ENCODE assay signal across 1 cellular context in genomic region chr2:16067444-16068232, GRCh38.
A peak's percentile ranks its signal among the peaks of the same experiment; 100 is the strongest.
TF ChIP-seq lines count a peak whose summit lies in the region.

No MANE protein-coding gene starts in this region.

TF ChIP-seq in HepG2, 621 proteins besides CTCF, POLR2A, EP300 and RAD21 (continued from another document and continues in another):
- TF ChIP-seq, protein P1, sequence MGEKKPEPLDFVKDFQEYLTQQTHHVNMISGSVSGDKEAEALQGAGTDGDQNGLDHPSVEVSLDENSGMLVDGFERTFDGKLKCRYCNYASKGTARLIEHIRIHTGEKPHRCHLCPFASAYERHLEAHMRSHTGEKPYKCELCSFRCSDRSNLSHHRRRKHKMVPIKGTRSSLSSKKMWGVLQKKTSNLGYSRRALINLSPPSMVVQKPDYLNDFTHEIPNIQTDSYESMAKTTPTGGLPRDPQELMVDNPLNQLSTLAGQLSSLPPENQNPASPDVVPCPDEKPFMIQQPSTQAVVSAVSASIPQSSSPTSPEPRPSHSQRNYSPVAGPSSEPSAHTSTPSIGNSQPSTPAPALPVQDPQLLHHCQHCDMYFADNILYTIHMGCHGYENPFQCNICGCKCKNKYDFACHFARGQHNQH (CRISPR knock-in tag; IDR thresholded peaks at IDR 0.05), result no peak; the same call in 1 of the 2 replicates
- TF ChIP-seq, protein P2, sequence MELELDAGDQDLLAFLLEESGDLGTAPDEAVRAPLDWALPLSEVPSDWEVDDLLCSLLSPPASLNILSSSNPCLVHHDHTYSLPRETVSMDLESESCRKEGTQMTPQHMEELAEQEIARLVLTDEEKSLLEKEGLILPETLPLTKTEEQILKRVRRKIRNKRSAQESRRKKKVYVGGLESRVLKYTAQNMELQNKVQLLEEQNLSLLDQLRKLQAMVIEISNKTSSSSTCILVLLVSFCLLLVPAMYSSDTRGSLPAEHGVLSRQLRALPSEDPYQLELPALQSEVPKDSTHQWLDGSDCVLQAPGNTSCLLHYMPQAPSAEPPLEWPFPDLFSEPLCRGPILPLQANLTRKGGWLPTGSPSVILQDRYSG (CRISPR knock-in tag; IDR thresholded peaks at IDR 0.05), result no peak
- TF ChIP-seq, protein P3, sequence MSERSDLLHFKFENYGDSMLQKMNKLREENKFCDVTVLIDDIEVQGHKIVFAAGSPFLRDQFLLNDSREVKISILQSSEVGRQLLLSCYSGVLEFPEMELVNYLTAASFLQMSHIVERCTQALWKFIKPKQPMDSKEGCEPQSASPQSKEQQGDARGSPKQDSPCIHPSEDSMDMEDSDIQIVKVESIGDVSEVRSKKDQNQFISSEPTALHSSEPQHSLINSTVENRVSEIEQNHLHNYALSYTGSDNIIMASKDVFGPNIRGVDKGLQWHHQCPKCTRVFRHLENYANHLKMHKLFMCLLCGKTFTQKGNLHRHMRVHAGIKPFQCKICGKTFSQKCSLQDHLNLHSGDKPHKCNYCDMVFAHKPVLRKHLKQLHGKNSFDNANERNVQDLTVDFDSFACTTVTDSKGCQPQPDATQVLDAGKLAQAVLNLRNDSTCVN (CRISPR knock-in tag; IDR thresholded peaks at IDR 0.05; ENCODE audit: borderline replicate concordance), result no peak
- no peak for TF ChIP-seq ZFYVE20 (CRISPR knock-in tag; IDR thresholded peaks at IDR 0.05; ENCODE audit: borderline replicate concordance, low read depth)
- TF ChIP-seq BHLHE40 (IDR thresholded peaks at IDR 0.05; ENCODE audit: low read length), result no peak
- TF ChIP-seq, protein P4, sequence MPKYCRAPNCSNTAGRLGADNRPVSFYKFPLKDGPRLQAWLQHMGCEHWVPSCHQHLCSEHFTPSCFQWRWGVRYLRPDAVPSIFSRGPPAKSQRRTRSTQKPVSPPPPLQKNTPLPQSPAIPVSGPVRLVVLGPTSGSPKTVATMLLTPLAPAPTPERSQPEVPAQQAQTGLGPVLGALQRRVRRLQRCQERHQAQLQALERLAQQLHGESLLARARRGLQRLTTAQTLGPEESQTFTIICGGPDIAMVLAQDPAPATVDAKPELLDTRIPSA (CRISPR knock-in tag; IDR thresholded peaks at IDR 0.05; ENCODE audit: borderline replicate concordance), result no peak
- TF ChIP-seq CENPBD1 (CRISPR knock-in tag; IDR thresholded peaks at IDR 0.05; ENCODE audit: borderline replicate concordance, low read depth), result no peak
- TF ChIP-seq ZNF446 (CRISPR knock-in tag; IDR thresholded peaks at IDR 0.05), result no peak
- 0 out of 2 replicates have a peak, but pooled peaks have one; percentile 15 for TF ChIP-seq ZNF343 (CRISPR knock-in tag; IDR thresholded peaks at IDR 0.05)
- TF ChIP-seq DPF2 (CRISPR knock-in tag; IDR thresholded peaks at IDR 0.05; ENCODE audit: borderline replicate concordance, low read depth), result no peak
- no peak for TF ChIP-seq THYN1 (CRISPR knock-in tag; IDR thresholded peaks at IDR 0.05; ENCODE audit: borderline replicate concordance, low read depth)
- TF ChIP-seq, protein P5, sequence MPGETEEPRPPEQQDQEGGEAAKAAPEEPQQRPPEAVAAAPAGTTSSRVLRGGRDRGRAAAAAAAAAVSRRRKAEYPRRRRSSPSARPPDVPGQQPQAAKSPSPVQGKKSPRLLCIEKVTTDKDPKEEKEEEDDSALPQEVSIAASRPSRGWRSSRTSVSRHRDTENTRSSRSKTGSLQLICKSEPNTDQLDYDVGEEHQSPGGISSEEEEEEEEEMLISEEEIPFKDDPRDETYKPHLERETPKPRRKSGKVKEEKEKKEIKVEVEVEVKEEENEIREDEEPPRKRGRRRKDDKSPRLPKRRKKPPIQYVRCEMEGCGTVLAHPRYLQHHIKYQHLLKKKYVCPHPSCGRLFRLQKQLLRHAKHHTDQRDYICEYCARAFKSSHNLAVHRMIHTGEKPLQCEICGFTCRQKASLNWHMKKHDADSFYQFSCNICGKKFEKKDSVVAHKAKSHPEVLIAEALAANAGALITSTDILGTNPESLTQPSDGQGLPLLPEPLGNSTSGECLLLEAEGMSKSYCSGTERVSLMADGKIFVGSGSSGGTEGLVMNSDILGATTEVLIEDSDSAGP (CRISPR knock-in tag; IDR thresholded peaks at IDR 0.05; ENCODE audit: borderline replicate concordance), result 0 out of 2 replicates have a peak, but pooled peaks have one; percentile 19
- no peak for TF ChIP-seq ZNF335 (CRISPR knock-in tag; IDR thresholded peaks at IDR 0.05)
- TF ChIP-seq MZF1 (CRISPR knock-in tag; IDR thresholded peaks at IDR 0.05; ENCODE audit: borderline replicate concordance), result no peak
- no peak for TF ChIP-seq ISL2 (CRISPR knock-in tag; IDR thresholded peaks at IDR 0.05)
- TF ChIP-seq POGZ (CRISPR knock-in tag; IDR thresholded peaks at IDR 0.05), result no peak
- 0 out of 2 replicates have a peak, but pooled peaks have one; percentile 17 for TF ChIP-seq HBP1 (CRISPR knock-in tag; IDR thresholded peaks at IDR 0.05; ENCODE audit: low read depth)
- no peak for TF ChIP-seq ZNF746 (CRISPR knock-in tag; IDR thresholded peaks at IDR 0.05)
- peak; percentile 30; the same call in 1 of the 2 replicates for TF ChIP-seq ZNF768 (CRISPR knock-in tag; IDR thresholded peaks at IDR 0.05)
- no peak for TF ChIP-seq ZSCAN22 (CRISPR knock-in tag; IDR thresholded peaks at IDR 0.05)
- TF ChIP-seq, protein P6, sequence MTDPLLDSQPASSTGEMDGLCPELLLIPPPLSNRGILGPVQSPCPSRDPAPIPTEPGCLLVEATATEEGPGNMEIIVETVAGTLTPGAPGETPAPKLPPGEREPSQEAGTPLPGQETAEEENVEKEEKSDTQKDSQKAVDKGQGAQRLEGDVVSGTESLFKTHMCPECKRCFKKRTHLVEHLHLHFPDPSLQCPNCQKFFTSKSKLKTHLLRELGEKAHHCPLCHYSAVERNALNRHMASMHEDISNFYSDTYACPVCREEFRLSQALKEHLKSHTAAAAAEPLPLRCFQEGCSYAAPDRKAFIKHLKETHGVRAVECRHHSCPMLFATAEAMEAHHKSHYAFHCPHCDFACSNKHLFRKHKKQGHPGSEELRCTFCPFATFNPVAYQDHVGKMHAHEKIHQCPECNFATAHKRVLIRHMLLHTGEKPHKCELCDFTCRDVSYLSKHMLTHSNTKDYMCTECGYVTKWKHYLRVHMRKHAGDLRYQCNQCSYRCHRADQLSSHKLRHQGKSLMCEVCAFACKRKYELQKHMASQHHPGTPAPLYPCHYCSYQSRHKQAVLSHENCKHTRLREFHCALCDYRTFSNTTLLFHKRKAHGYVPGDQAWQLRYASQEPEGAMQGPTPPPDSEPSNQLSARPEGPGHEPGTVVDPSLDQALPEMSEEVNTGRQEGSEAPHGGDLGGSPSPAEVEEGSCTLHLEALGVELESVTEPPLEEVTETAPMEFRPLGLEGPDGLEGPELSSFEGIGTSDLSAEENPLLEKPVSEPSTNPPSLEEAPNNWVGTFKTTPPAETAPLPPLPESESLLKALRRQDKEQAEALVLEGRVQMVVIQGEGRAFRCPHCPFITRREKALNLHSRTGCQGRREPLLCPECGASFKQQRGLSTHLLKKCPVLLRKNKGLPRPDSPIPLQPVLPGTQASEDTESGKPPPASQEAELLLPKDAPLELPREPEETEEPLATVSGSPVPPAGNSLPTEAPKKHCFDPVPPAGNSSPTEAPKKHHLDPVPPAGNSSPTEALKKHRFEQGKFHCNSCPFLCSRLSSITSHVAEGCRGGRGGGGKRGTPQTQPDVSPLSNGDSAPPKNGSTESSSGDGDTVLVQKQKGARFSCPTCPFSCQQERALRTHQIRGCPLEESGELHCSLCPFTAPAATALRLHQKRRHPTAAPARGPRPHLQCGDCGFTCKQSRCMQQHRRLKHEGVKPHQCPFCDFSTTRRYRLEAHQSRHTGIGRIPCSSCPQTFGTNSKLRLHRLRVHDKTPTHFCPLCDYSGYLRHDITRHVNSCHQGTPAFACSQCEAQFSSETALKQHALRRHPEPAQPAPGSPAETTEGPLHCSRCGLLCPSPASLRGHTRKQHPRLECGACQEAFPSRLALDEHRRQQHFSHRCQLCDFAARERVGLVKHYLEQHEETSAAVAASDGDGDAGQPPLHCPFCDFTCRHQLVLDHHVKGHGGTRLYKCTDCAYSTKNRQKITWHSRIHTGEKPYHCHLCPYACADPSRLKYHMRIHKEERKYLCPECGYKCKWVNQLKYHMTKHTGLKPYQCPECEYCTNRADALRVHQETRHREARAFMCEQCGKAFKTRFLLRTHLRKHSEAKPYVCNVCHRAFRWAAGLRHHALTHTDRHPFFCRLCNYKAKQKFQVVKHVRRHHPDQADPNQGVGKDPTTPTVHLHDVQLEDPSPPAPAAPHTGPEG (CRISPR knock-in tag; IDR thresholded peaks at IDR 0.05), result no peak
- TF ChIP-seq, protein P7, sequence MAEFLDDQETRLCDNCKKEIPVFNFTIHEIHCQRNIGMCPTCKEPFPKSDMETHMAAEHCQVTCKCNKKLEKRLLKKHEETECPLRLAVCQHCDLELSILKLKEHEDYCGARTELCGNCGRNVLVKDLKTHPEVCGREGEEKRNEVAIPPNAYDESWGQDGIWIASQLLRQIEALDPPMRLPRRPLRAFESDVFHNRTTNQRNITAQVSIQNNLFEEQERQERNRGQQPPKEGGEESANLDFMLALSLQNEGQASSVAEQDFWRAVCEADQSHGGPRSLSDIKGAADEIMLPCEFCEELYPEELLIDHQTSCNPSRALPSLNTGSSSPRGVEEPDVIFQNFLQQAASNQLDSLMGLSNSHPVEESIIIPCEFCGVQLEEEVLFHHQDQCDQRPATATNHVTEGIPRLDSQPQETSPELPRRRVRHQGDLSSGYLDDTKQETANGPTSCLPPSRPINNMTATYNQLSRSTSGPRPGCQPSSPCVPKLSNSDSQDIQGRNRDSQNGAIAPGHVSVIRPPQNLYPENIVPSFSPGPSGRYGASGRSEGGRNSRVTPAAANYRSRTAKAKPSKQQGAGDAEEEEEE (CRISPR knock-in tag; IDR thresholded peaks at IDR 0.05; ENCODE audit: borderline replicate concordance), result no peak
- peak; percentile 58; the same call in 1 of the 2 replicates for TF ChIP-seq NRL (CRISPR knock-in tag; IDR thresholded peaks at IDR 0.05; ENCODE audit: borderline replicate concordance)
- TF ChIP-seq PLRG1 (conservative IDR thresholded peaks at IDR 0.05), result no peak
- TF ChIP-seq ZNF225 (CRISPR knock-in tag; IDR thresholded peaks at IDR 0.05), result 0 out of 2 replicates have a peak, but pooled peaks have one; percentile 29
- TF ChIP-seq ZNF235 (CRISPR knock-in tag; IDR thresholded peaks at IDR 0.05; ENCODE audit: borderline replicate concordance), result no peak
- TF ChIP-seq HNRNPK (IDR thresholded peaks at IDR 0.05; ENCODE audit: low read depth, low read length, poor library complexity, severe bottlenecking), result no peak
- TF ChIP-seq, protein P8, sequence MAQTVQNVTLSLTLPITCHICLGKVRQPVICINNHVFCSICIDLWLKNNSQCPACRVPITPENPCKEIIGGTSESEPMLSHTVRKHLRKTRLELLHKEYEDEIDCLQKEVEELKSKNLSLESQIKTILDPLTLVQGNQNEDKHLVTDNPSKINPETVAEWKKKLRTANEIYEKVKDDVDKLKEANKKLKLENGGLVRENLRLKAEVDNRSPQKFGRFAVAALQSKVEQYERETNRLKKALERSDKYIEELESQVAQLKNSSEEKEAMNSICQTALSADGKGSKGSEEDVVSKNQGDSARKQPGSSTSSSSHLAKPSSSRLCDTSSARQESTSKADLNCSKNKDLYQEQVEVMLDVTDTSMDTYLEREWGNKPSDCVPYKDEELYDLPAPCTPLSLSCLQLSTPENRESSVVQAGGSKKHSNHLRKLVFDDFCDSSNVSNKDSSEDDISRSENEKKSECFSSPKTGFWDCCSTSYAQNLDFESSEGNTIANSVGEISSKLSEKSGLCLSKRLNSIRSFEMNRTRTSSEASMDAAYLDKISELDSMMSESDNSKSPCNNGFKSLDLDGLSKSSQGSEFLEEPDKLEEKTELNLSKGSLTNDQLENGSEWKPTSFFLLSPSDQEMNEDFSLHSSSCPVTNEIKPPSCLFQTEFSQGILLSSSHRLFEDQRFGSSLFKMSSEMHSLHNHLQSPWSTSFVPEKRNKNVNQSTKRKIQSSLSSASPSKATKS (CRISPR knock-in tag; IDR thresholded peaks at IDR 0.05), result no peak
- TF ChIP-seq ELF1 (CRISPR knock-in tag; IDR thresholded peaks at IDR 0.05), result no peak
- no peak for TF ChIP-seq MATR3 (CRISPR knock-in tag; IDR thresholded peaks at IDR 0.05)
- no peak for TF ChIP-seq ZZZ3 (CRISPR knock-in tag; IDR thresholded peaks at IDR 0.05; ENCODE audit: borderline replicate concordance)
- no peak for TF ChIP-seq GATAD2A (CRISPR knock-in tag; IDR thresholded peaks at IDR 0.05)
- TF ChIP-seq HNRNPLL (IDR thresholded peaks at IDR 0.05; ENCODE audit: low read depth, low read length, poor library complexity, severe bottlenecking), result no peak
- no peak for TF ChIP-seq FOXC1 (CRISPR knock-in tag; IDR thresholded peaks at IDR 0.05; ENCODE audit: borderline replicate concordance)
- no peak for TF ChIP-seq ZNF839 (CRISPR knock-in tag; IDR thresholded peaks at IDR 0.05; ENCODE audit: borderline replicate concordance)
- TF ChIP-seq PHF21A (CRISPR knock-in tag; IDR thresholded peaks at IDR 0.05), result no peak
- no peak for TF ChIP-seq TCF7L2 (IDR thresholded peaks at IDR 0.05; ENCODE audit: low read depth, low read length)
- no peak for TF ChIP-seq PATZ1 (CRISPR knock-in tag; IDR thresholded peaks at IDR 0.05)
